Comparison of ENCODE assay signal across 27 cellular contexts in genomic region chr22:49736538-49736937, GRCh38.
"Had no signal": no experiment of that assay in that cellular context is flagged by ENCODE, and none has a peak within 500 bp of the region (broad histone marks: within the 10 kb centered on the region; RNA-seq: fewer than 3 reads in every experiment).

No MANE protein-coding gene starts in this region.

- H3K36me3 ChIP-seq: ascending aorta, cardiac muscle cell, heart left ventricle, lower lobe of right lung, pancreas, right atrium auricular region, thoracic aorta had no signal

- DNase-seq: activated CD4-positive, alpha-beta T cell treated with anti-CD3 and anti-CD28 coated beads for 4 hours; activated CD4-positive, alpha-beta T cell treated with anti-CD3 and anti-CD28 coated beads, Interleukin-2, amount 50 U/mL, for 4 hours; activated gamma-delta T cell; activated naive CD4-positive, alpha-beta T cell treated with anti-CD3 and anti-CD28 coated beads, Interleukin-2, amount 10 ng/mL, durations not matched to agents 7 days and 5 days; activated naive CD8-positive, alpha-beta T cell treated with anti-CD3 and anti-CD28 coated beads, Interleukin-2, amount 10 ng/mL, durations not matched to agents 7 days and 5 days; cerebellar nuclear complex; effector memory CD4-positive, alpha-beta T cell; erythroblast; heart left ventricle; hypothalamus; immature natural killer cell; kidney glomerular epithelial cell; lower lobe of right lung; mesenchymal stem cell; nephron progenitor cell; stimulated activated CD4-positive, alpha-beta T cell treated with anti-CD3 and anti-CD28 coated beads, Interleukin-15, amount 100 ng/mL, for 24 hours; stimulated activated naive CD4-positive, alpha-beta T cell; trophoblast cell had no signal

- H3K27me3 ChIP-seq: ascending aorta, cardiac muscle cell, right atrium auricular region had no signal

- H3K4me1 ChIP-seq: ascending aorta, heart left ventricle, lower lobe of right lung, pancreas, right atrium auricular region had no signal

- H3K36me3 Mint-ChIP-seq: activated naive CD4-positive, alpha-beta T cell treated with anti-CD3 and anti-CD28 coated beads, Interleukin-2, amount 10 ng/mL, durations not matched to agents 7 days and 5 days; brain had no signal

- H3K27ac Mint-ChIP-seq: activated naive CD4-positive, alpha-beta T cell treated with anti-CD3 and anti-CD28 coated beads, Interleukin-2, amount 10 ng/mL, durations not matched to agents 7 days and 5 days; activated naive CD8-positive, alpha-beta T cell treated with anti-CD3 and anti-CD28 coated beads, Interleukin-2, amount 10 ng/mL, durations not matched to agents 7 days and 5 days; brain; immature natural killer cell; nephron progenitor cell had no signal

- H3K9me3 ChIP-seq: lower lobe of right lung, pancreas, thoracic aorta had no signal

- H3K4me3 ChIP-seq: ascending aorta, cardiac muscle cell, coronary artery, dorsolateral prefrontal cortex, heart left ventricle, lower lobe of right lung, pancreas, right atrium auricular region, thoracic aorta had no signal

- H3K27ac ChIP-seq: ascending aorta, cardiac muscle cell, coronary artery, dorsolateral prefrontal cortex, heart left ventricle, lower lobe of right lung, pancreas, right atrium auricular region, thoracic aorta had no signal

- H3K4me1 Mint-ChIP-seq: brain, nephron progenitor cell had no signal

- ATAC-seq: heart left ventricle, left lobe of liver, pancreas had no signal

- H3K4me3 Mint-ChIP-seq: activated naive CD4-positive, alpha-beta T cell treated with anti-CD3 and anti-CD28 coated beads, Interleukin-2, amount 10 ng/mL, durations not matched to agents 7 days and 5 days; activated naive CD8-positive, alpha-beta T cell treated with anti-CD3 and anti-CD28 coated beads, Interleukin-2, amount 10 ng/mL, durations not matched to agents 7 days and 5 days; brain; immature natural killer cell; nephron progenitor cell had no signal
